Comparison of ENCODE assay signal across 1 cellular context in the genomic region with DNA sequence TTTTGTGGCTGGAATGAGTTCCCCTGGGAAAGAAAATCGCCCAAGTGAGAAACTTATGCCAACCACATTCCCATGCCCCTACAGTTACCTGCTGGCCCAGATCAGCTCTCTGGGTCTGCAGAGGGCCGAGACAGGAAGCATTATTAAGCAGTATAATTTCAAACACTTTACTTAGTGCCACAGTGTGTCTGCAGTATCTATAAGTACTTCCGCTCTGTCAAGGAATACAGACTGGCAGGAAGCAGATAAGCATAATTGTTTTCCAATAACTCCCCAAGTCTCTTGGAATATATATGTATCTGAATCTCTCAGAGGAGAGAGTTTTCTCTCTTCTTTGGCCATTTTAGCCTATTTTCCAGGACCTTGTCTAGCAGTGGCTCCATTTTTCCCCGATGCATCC.
A peak's percentile ranks its signal among the peaks of the same experiment; 100 is the strongest.
TF ChIP-seq lines count a peak whose summit lies in the region.

No MANE protein-coding gene starts in this region.

TF ChIP-seq in K562, 482 proteins besides CTCF, POLR2A, EP300 and RAD21:
- no peak for TF ChIP-seq HOXB6 (CRISPR knock-in tag; IDR thresholded peaks at IDR 0.05; ENCODE audit: borderline replicate concordance)
- 0 out of 2 replicates have a peak, but pooled peaks have one; percentile 31 for TF ChIP-seq TCF3 (CRISPR knock-in tag; IDR thresholded peaks at IDR 0.05)
- TF ChIP-seq ZNF561 (CRISPR knock-in tag; conservative IDR thresholded peaks at IDR 0.05), result no peak
- peak; percentile 22; the same call in 1 of the 2 replicates for TF ChIP-seq CBFA2T3 (IDR thresholded peaks at IDR 0.05)
- TF ChIP-seq KLF13 (tag; IDR thresholded peaks at IDR 0.05; ENCODE audit: borderline replicate concordance, low read depth), result no peak
- peak; percentile 36; the same call in 1 of the 2 replicates for TF ChIP-seq ETV1 (tag; conservative IDR thresholded peaks at IDR 0.05; ENCODE audit: low read depth)
- TF ChIP-seq GABPA (tag; conservative IDR thresholded peaks at IDR 0.05; ENCODE audit: low read depth), result 0 out of 2 replicates have a peak, but pooled peaks have one; percentile 28
- TF ChIP-seq FOXP1 (CRISPR knock-in tag; IDR thresholded peaks at IDR 0.05), result no peak
- TF ChIP-seq FOXO4 (CRISPR knock-in tag; IDR thresholded peaks at IDR 0.05), result no peak
- no peak for TF ChIP-seq U2AF2 (optimal IDR thresholded peaks at IDR 0.05; ENCODE audit: low read depth, low read length)
- no peak for TF ChIP-seq ZNF766 (CRISPR knock-in tag; conservative IDR thresholded peaks at IDR 0.05)
- TF ChIP-seq ZKSCAN8 (CRISPR knock-in tag; IDR thresholded peaks at IDR 0.05), result no peak
- no peak for TF ChIP-seq CHD2 (IDR thresholded peaks at IDR 0.05; ENCODE audit: low read depth, low read length)
- TF ChIP-seq ZFP1 (CRISPR knock-in tag; IDR thresholded peaks at IDR 0.05), result no peak
- TF ChIP-seq PPARD (CRISPR knock-in tag; IDR thresholded peaks at IDR 0.05), result no peak
